Comparison of ENCODE assay signal across 30 cellular contexts in genomic region chr1:177558372-177558771, GRCh38.
"Had no signal": no experiment of that assay in that cellular context is flagged by ENCODE, and none has a peak within 500 bp of the region (broad histone marks: within the 10 kb centered on the region; RNA-seq: fewer than 3 reads in every experiment).

No MANE protein-coding gene starts in this region.

- H3K36me3 ChIP-seq: adrenal gland, WERI-Rb-1 had no signal

- H3K27ac ChIP-seq: adrenal gland, body of pancreas, WERI-Rb-1 had no signal

- H3K4me1 ChIP-seq: adrenal gland, body of pancreas had no signal

- H3K27me3 ChIP-seq: adrenal gland, body of pancreas had no signal

- H3K9me3 ChIP-seq: adrenal gland had no signal

- DNase-seq: activated B cell treated with CpG ODN at 0.5 μM for 24 hours; activated CD4-positive, alpha-beta memory T cell treated with anti-CD3 and anti-CD28 coated beads for 36 hours; activated CD4-positive, alpha-beta T cell treated with anti-CD3 and anti-CD28 coated beads, Interleukin-2, amount 10 ng/mL, durations not matched to agents 24 days and 14 days; activated CD8-positive, alpha-beta memory T cell treated with anti-CD3 and anti-CD28 coated beads, Interleukin-2, amount 10 ng/mL, durations not matched to agents 7 days and 5 days; activated CD8-positive, alpha-beta memory T cell treated with anti-CD3 and anti-CD28 coated beads, Interleukin-2, amount 50 U/mL, for 4 hours; activated CD8-positive, alpha-beta T cell treated with anti-CD3 and anti-CD28 coated beads, Interleukin-2, amount 10 ng/mL, durations not matched to agents 7 days and 5 days; activated effector memory CD4-positive, alpha-beta T cell treated with anti-CD3 and anti-CD28 coated beads, Interleukin-2, amount 50 U/mL, for 16 hours; activated naive CD4-positive, alpha-beta T cell treated with anti-CD3 and anti-CD28 coated beads for 36 hours; activated naive CD8-positive, alpha-beta T cell treated with anti-CD3 and anti-CD28 coated beads for 36 hours; activated naive CD8-positive, alpha-beta T cell treated with anti-CD3 and anti-CD28 coated beads, Interleukin-2, amount 50 U/mL, for 24 hours; activated T-cell treated with anti-CD3 and anti-CD28 coated beads, Interleukin-2, amount 50 U/mL, for 1 hour; activated T-cell treated with anti-CD3 and anti-CD28 coated beads, Interleukin-2, amount 50 U/mL, for 48 hours; adrenal gland; amygdala; aorta; body of pancreas; caudate nucleus; cortex of kidney; dermis blood vessel endothelial cell; effector CD4-positive, alpha-beta T cell; endodermal cell; foreskin fibroblast; head of caudate nucleus; hippocampal formation; T1000; WERI-Rb-1 had no signal

- ATAC-seq: activated CD4-positive, CD25-positive, alpha-beta regulatory T cell treated with anti-CD3 and anti-CD28 coated beads, Interleukin-2, amount 50 U/mL, for 24 hours; activated CD8-positive, alpha-beta memory T cell treated with anti-CD3 and anti-CD28 coated beads, Interleukin-2, amount 10 ng/mL, durations not matched to agents 7 days and 5 days; activated CD8-positive, alpha-beta T cell treated with anti-CD3 and anti-CD28 coated beads, Interleukin-2, amount 10 ng/mL, durations not matched to agents 7 days and 5 days; activated naive CD8-positive, alpha-beta T cell treated with anti-CD3 and anti-CD28 coated beads, Interleukin-2, amount 50 U/mL, for 24 hours; body of pancreas; esophagus mucosa had no signal

- H3K4me3 ChIP-seq: adrenal gland, body of pancreas had no signal

- FAIRE-seq: colon, frontal cortex had no signal
